In genomic region chr16:56262148-56262878, GRCh38 we compare ENCODE assay signal across 8 cellular contexts.
DNase-seq lines count a peak whose midpoint lies in the region; ATAC-seq and TF ChIP-seq lines count a peak whose summit lies in the region.

No MANE protein-coding gene starts in this region.

- no peak overlapping the region for H3K4me2 ChIP-seq in HCT116 (ENCODE audit: low read length)
- no peak overlapping the region for H3K4me2 ChIP-seq in mammary epithelial cell (ENCODE audit: insufficient read depth, low read depth, low read length)

- H3K9ac ChIP-seq in HCT116 (ENCODE audit: low read length) (no peak overlapping the region), mammary epithelial cell (ENCODE audit: insufficient read depth, low read length) (no peak overlapping the region)

- H3K36me3 ChIP-seq in HCT116 (ENCODE audit: control insufficient read depth in 1 of 2, insufficient read depth in 2 of 2, low read length in 2 of 2) (no peaks in the 10 kb centered on the region), mammary epithelial cell (ENCODE audit: insufficient read depth, low read length) (no peaks in the 10 kb centered on the region)

- H3K4me3 Mint-ChIP-seq in T-helper 1 cell treated with Interleukin-12 subunit alpha and Interleukin-12 subunit beta and Interleukin-4 antibody, amounts not matched to agents 30 μg/mL and 1 μg/mL, for 36 hours: peak overlapping the region; percentile 25

- TF ChIP-seq POLR2A in HCT116 (IDR thresholded peaks at IDR 0.05; ENCODE audit: borderline replicate concordance, extremely low read depth, insufficient read depth, insufficient read length): no peak

- peak; percentile 46 for ATAC-seq in HCT116
- ATAC-seq in GM18907 (IDR thresholded peaks at IDR 0.05; ENCODE audit: unreplicated experiment): no peak
- ATAC-seq in GM18868 (IDR thresholded peaks at IDR 0.05; ENCODE audit: unreplicated experiment): no peak
- no peak for ATAC-seq in GM21515 (IDR thresholded peaks at IDR 0.05; ENCODE audit: unreplicated experiment)

- H3K4me1 ChIP-seq in HCT116 (ENCODE audit: control insufficient read depth in 1 of 2, insufficient read depth in 2 of 2, low read length in 2 of 2): no peaks in the 10 kb centered on the region
- no peaks in the 10 kb centered on the region for H3K4me1 ChIP-seq in mammary epithelial cell (ENCODE audit: insufficient read depth, low read length)

- TF ChIP-seq CTCF in HCT116 (IDR thresholded peaks at IDR 0.05 in 2 of 3, conservative IDR thresholded peaks at IDR 0.05 in 1 of 3; ENCODE audit: borderline replicate concordance in 1 of 3, insufficient read depth in 1 of 3, low read depth in 2 of 3, low read length in 2 of 3) (no peak), mammary epithelial cell (conservative IDR thresholded peaks at IDR 0.05 in 1 of 2, IDR thresholded peaks at IDR 0.05 in 1 of 2; ENCODE audit: extremely low read depth in 1 of 2, insufficient read depth in 1 of 2, low read depth in 1 of 2, low read length in 2 of 2) (no peak)

- dilution Hi-C loops in mammary epithelial cell (cut with HindIII; ENCODE audit: low sequenced_read_pairs): no loop called here

- DNase-seq in HCT116 (ENCODE audit: low read depth, low spot score): no peak
- peak; percentile 46 for DNase-seq in mammary epithelial cell
- peak; percentile 8 to 18 for DNase-seq in stimulated activated CD4-positive, alpha-beta T cell treated with anti-CD3 and anti-CD28 coated beads, Interleukin-1b, Interleukin-23, amount 100 ng/mL, for 4 hours (ENCODE audit: low read depth in 2 of 2)
- no peak for DNase-seq in DMS79 (lab: John Stamatoyannopoulos, UW)

- H3K27me3 ChIP-seq in HCT116 (ENCODE audit: insufficient read depth, low read length) (peaks cover 19% of the 10 kb centered on the region), mammary epithelial cell (ENCODE audit: insufficient read depth, low read length) (peaks cover 2% of the 10 kb centered on the region)

- H3K9me3 Mint-ChIP-seq in T-helper 1 cell treated with Interleukin-12 subunit alpha and Interleukin-12 subunit beta and Interleukin-4 antibody, amounts not matched to agents 30 μg/mL and 1 μg/mL, for 36 hours: no peaks in the 10 kb centered on the region

- H3K27ac ChIP-seq in HCT116 (ENCODE audit: low read depth, low read length): no peak overlapping the region
- H3K27ac ChIP-seq in mammary epithelial cell (ENCODE audit: insufficient read depth, low read depth, low read length): no peak overlapping the region

- in situ Hi-C loops in mammary epithelial cell (cut with MboI; ENCODE audit: low sequenced_read_pairs in 2 of 2): no loop called here

- BruUV-seq in HCT116 (replicated peaks; lab: Mats Ljungman, UMichigan): no TSS peak
- no TSS peak for BruUV-seq in mammary epithelial cell (replicated peaks; lab: Mats Ljungman, UMichigan)

- intact Hi-C loops in HCT116 (cut with micrococcal nuclease): no loop called here
- intact Hi-C loops in mammary epithelial cell (cut with micrococcal nuclease): no loop called here

- 87% methylated on average over 8 of the region's 10 CpGs for WGBS in mammary epithelial cell (ENCODE audit: low coverage, missing lambda C conversion rate)

- CTCF ChIA-PET in HCT116 (lab: Charles Lee): interaction anchor here (1.2 kb wide), 1 partner anchor 19 kb away, joined by 3 read pairs; no protein-coding TSS in a partner anchor
- CTCF ChIA-PET in mammary epithelial cell (lab: Charles Lee; ENCODE audit: low non-redundant PET): interaction anchor here (0.6 kb wide), 1 partner anchor 57 kb away, joined by 3 read pairs; no protein-coding TSS in a partner anchor

- H3K9me2 ChIP-seq in HCT116 (ENCODE audit: insufficient read depth): no peaks in the 10 kb centered on the region

- H3K79me2 ChIP-seq in HCT116 (ENCODE audit: insufficient read depth, low read length) (no peaks in the 10 kb centered on the region), mammary epithelial cell (ENCODE audit: insufficient read depth, low read length) (no peaks in the 10 kb centered on the region)

- H3K4me3 ChIP-seq in HCT116 (replicated peaks in 1 of 2; ENCODE audit: low read depth in 1 of 2, low read length in 2 of 2) (no peak overlapping the region), mammary epithelial cell (replicated peaks in 1 of 3; ENCODE audit: insufficient read depth in 1 of 3, low read depth in 2 of 3, low read length in 3 of 3) (no peak overlapping the region)

- TF ChIP-seq RAD21 in HCT116 (IDR thresholded peaks at IDR 0.05; ENCODE audit: low read depth): no peak

- no peaks in the 10 kb centered on the region for H3K36me3 Mint-ChIP-seq in T-helper 1 cell treated with Interleukin-12 subunit alpha and Interleukin-12 subunit beta and Interleukin-4 antibody, amounts not matched to agents 30 μg/mL and 1 μg/mL, for 36 hours (ENCODE audit: low read depth)

- H3K4me1 Mint-ChIP-seq in T-helper 1 cell treated with Interleukin-12 subunit alpha and Interleukin-12 subunit beta and Interleukin-4 antibody, amounts not matched to agents 30 μg/mL and 1 μg/mL, for 36 hours (ENCODE audit: low read depth): peaks cover 30% of the 10 kb centered on the region

- peak overlapping the region; percentile 64 for H3K27ac Mint-ChIP-seq in T-helper 1 cell treated with Interleukin-12 subunit alpha and Interleukin-12 subunit beta and Interleukin-4 antibody, amounts not matched to agents 30 μg/mL and 1 μg/mL, for 36 hours

- H2AFZ ChIP-seq in HCT116 (ENCODE audit: low read depth, low read length, poor library complexity, severe bottlenecking) (no peak overlapping the region), mammary epithelial cell (ENCODE audit: low read depth, low read length) (no peak overlapping the region)

- H3K27me3 Mint-ChIP-seq in T-helper 1 cell treated with Interleukin-12 subunit alpha and Interleukin-12 subunit beta and Interleukin-4 antibody, amounts not matched to agents 30 μg/mL and 1 μg/mL, for 36 hours (ENCODE audit: low read depth): peaks cover 7% of the 10 kb centered on the region

- no peaks in the 10 kb centered on the region for H3K9me3 ChIP-seq in HCT116 (ENCODE audit: control insufficient read depth in 1 of 2, insufficient read depth in 1 of 2, low read depth in 1 of 2, low read length in 2 of 2)
- no peaks in the 10 kb centered on the region for H3K9me3 ChIP-seq in mammary epithelial cell (replicated peaks; ENCODE audit: insufficient read depth, low read length)

- no peaks in the 10 kb centered on the region for H4K20me1 ChIP-seq in HCT116 (ENCODE audit: insufficient read depth)
- no peaks in the 10 kb centered on the region for H4K20me1 ChIP-seq in mammary epithelial cell (ENCODE audit: insufficient read depth, low read length)

- POLR2A ChIA-PET in HCT116 (lab: Charles Lee): no interaction called here

- RAD21 ChIA-PET in HCT116 (lab: Charles Lee; ENCODE audit: low non-redundant PET in 1 of 2, low total read pairs in 2 of 2, uncharacterized antibody in 2 of 2, unreplicated experiment in 2 of 2): no interaction called here

TF ChIP-seq in HCT116, 20 proteins besides CTCF, POLR2A, EP300 and RAD21 (continues in another document):
- no peak for TF ChIP-seq SRF (IDR thresholded peaks at IDR 0.05; ENCODE audit: low read depth)
- no peak for TF ChIP-seq MAX (IDR thresholded peaks at IDR 0.05)
- TF ChIP-seq YY1 (IDR thresholded peaks at IDR 0.05; ENCODE audit: extremely low read depth, insufficient replicate concordance, low read depth, low read length): no peak
- TF ChIP-seq SIN3A (IDR thresholded peaks at IDR 0.05; ENCODE audit: low read depth): no peak
- no peak for TF ChIP-seq ZFX (IDR thresholded peaks at IDR 0.05)
- no peak for TF ChIP-seq EZH2 (IDR thresholded peaks at IDR 0.05)
- TF ChIP-seq ATF3 (IDR thresholded peaks at IDR 0.05): no peak
- no peak for TF ChIP-seq TCF7L2 (IDR thresholded peaks at IDR 0.05; ENCODE audit: borderline replicate concordance, extremely low read depth, insufficient read depth, insufficient read length)
- no peak for TF ChIP-seq POLR2AphosphoS5 (IDR thresholded peaks at IDR 0.05; ENCODE audit: low read depth, low read length)
- no peak for TF ChIP-seq SP1 (IDR thresholded peaks at IDR 0.05; ENCODE audit: low read depth)
- no peak for TF ChIP-seq EZH2phosphoT487 (IDR thresholded peaks at IDR 0.05; ENCODE audit: borderline replicate concordance)
- no peak for TF ChIP-seq ZBTB33 (IDR thresholded peaks at IDR 0.05; ENCODE audit: extremely low read depth, insufficient replicate concordance, low read length)
- TF ChIP-seq ZNF274 (IDR thresholded peaks at IDR 0.05; ENCODE audit: low read depth, low read length): no peak
- no peak for TF ChIP-seq FOSL1 (IDR thresholded peaks at IDR 0.05; ENCODE audit: low read depth)
- no peak for TF ChIP-seq EGR1 (IDR thresholded peaks at IDR 0.05; ENCODE audit: low read depth)
- no peak for TF ChIP-seq CBX3 (IDR thresholded peaks at IDR 0.05; ENCODE audit: low read depth)

Comparison
In these comparisons a context has a peak if more than half of its experiments do, and no peak if none do; other contexts are left out.
1. DNase-seq: peak in mammary epithelial cell (single experiment) and stimulated activated CD4-positive, alpha-beta T cell treated with anti-CD3 and anti-CD28 coated beads, Interleukin-1b, Interleukin-23, amount 100 ng/mL, for 4 hours (2 of 2); none in HCT116 (single experiment) and DMS79 (single experiment).